12 cellular contexts compared by ENCODE assay signal in the genomic region with DNA sequence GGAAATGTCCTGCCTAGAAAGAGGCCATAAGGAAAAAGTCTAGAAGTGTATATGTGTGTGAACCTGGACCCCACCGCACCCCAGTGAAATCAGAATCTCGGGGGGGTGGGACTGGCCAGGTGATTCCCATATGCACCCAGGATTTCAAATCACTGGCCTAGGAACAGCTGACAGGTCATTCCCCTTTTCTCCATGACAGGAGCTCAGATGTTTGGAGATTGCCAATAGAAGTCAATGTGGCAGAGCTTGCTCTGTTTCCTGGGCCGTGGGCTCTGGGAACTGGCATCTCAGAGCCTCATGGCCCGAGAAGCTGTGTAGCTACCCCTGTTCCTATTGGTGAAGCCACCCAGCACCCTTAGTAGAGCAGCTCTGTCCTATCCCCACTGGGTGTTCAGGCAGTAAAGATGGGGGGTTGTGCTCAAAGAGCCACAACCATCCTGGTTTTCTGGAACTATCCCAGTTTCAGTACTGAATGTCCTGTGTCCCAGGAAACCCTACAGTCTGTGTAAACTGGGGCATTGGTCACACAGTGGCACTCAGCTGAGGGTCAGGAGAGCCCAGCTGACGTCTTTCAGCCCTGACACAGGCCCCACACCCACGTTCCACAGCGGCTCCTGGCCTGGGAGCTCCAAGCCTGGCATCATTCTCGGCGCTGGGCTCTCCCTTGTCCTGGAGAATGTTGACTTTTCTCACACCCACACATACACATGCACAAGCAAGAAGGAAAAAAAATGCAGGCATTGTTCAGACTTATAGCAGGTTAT. TPM values are rescaled to one million over a fixed set of nuclear protein-coding genes. Genes with fewer than 3 reads are reported as not detected.
DNase-seq lines count a peak whose midpoint lies in the region; ATAC-seq and TF ChIP-seq lines count a peak whose summit lies in the region.
"Had no signal": no experiment of that assay in that cellular context is flagged by ENCODE, and none has a peak within 500 bp of the region (broad histone marks: within the 10 kb centered on the region; RNA-seq: fewer than 3 reads in every experiment).

No MANE protein-coding gene starts in this region.

- H3K27me3 ChIP-seq in ascending aorta: no peaks in the 10 kb centered on the region
- H3K27me3 ChIP-seq: SJSA1 had no signal

- no peaks in the 10 kb centered on the region for H3K36me3 ChIP-seq in ascending aorta
- H3K36me3 ChIP-seq: SJSA1 had no signal

- no peak overlapping the region for H3K4me3 ChIP-seq in ascending aorta
- H3K4me3 ChIP-seq: SJSA1 had no signal

- peak overlapping the region; percentile 65 to 71 for H3K27ac ChIP-seq in ascending aorta
- H3K27ac ChIP-seq: SJSA1 had no signal

- ATAC-seq in left cardiac atrium (peak; percentile 48 to 67), HG03159 (IDR thresholded peaks at IDR 0.05; ENCODE audit: unreplicated experiment) (no peak)
- ATAC-seq in stimulated activated naive CD8-positive, alpha-beta T cell treated with anti-CD3 and anti-CD28 coated beads, Interleukin-15, Interleukin-2, amounts not matched to agents 100 U/mL and 50 U/mL, for 24 hours: no peak
- ATAC-seq: HCT116 had no signal

- peaks cover 0 to 9% of the 10 kb centered on the region in 2 donors for H3K4me1 ChIP-seq in ascending aorta

- no peak for TF ChIP-seq CTCF in ascending aorta (IDR thresholded peaks at IDR 0.05)

- DNase-seq in CD1c-positive myeloid dendritic cell (ENCODE audit: extremely low spot score) (peak; percentile 53), ascending aorta (ENCODE audit: low spot score in 2 of 2) (peak in 1 of 2 donors; percentile 79), left cardiac atrium (peak; percentile 83), renal cortical epithelial cell (ENCODE audit: low read depth) (peak; percentile 78), NCI-H1105 treated with DMSO at 0.1 percent for 48 hours (lab: John Stamatoyannopoulos, UW) (no peak)
- DNase-seq in stimulated activated naive CD8-positive, alpha-beta T cell treated with anti-CD3 and anti-CD28 coated beads, Interleukin-15, Interleukin-2, amounts not matched to agents 100 U/mL and 50 U/mL, for 24 hours: no peak
- DNase-seq in activated CD4-positive, alpha-beta T cell treated with anti-CD3 and anti-CD28 coated beads for 4 hours: no peak
- DNase-seq: natural killer cell, NCI-H2081 had no signal

- intact Hi-C loops in ascending aorta (cut with DNase I) (no loop called here), left cardiac atrium (cut with DNase I) (no loop called here)

- no peaks in the 10 kb centered on the region for H3K9me3 ChIP-seq in ascending aorta

RNA-seq across cellular contexts. Expression of gene GNLY, which starts 18.9 kb away (rescaled TPM):
- total RNA-seq in ascending aorta (not detected), left cardiac atrium (1 to 10 TPM in 1 of 2 donors, under 1 TPM in 1; 0.52 to 2.8 TPM), renal cortical epithelial cell (not detected in 2 replicates)
- total RNA-seq: SJSA1 had no signal

RNA-seq across cellular contexts. Expression of gene ATOH8, which starts 40.8 kb away (rescaled TPM):
- total RNA-seq in ascending aorta: 239 TPM
- 10 to 100 TPM; 23.4 to 29.1 TPM for total RNA-seq in left cardiac atrium
- total RNA-seq in renal cortical epithelial cell: 4.3 and 12.9 TPM in 2 replicates

RNA-seq across cellular contexts. Expression of gene SFTPB, which starts 45.0 kb away (rescaled TPM):
- not detected for total RNA-seq in ascending aorta
- under 1 TPM; 0.12 to 0.44 TPM for total RNA-seq in left cardiac atrium
- total RNA-seq in renal cortical epithelial cell: not detected in 2 replicates
- total RNA-seq: natural killer cell, SJSA1 had no signal

Comparison
In these comparisons a context has a peak if more than half of its experiments do, and no peak if none do; other contexts are left out.
1. DNase-seq: peak in CD1c-positive myeloid dendritic cell (single experiment), left cardiac atrium (single experiment) and renal cortical epithelial cell (single experiment); none in stimulated activated naive CD8-positive, alpha-beta T cell treated with anti-CD3 and anti-CD28 coated beads, Interleukin-15, Interleukin-2, amounts not matched to agents 100 U/mL and 50 U/mL, for 24 hours (single experiment), activated CD4-positive, alpha-beta T cell treated with anti-CD3 and anti-CD28 coated beads for 4 hours (0 of 2) and NCI-H1105 treated with DMSO at 0.1 percent for 48 hours (single experiment).
2. ATAC-seq: peak in left cardiac atrium (2 of 2); none in stimulated activated naive CD8-positive, alpha-beta T cell treated with anti-CD3 and anti-CD28 coated beads, Interleukin-15, Interleukin-2, amounts not matched to agents 100 U/mL and 50 U/mL, for 24 hours (single experiment) and HG03159 (single experiment).